In the genomic region with DNA sequence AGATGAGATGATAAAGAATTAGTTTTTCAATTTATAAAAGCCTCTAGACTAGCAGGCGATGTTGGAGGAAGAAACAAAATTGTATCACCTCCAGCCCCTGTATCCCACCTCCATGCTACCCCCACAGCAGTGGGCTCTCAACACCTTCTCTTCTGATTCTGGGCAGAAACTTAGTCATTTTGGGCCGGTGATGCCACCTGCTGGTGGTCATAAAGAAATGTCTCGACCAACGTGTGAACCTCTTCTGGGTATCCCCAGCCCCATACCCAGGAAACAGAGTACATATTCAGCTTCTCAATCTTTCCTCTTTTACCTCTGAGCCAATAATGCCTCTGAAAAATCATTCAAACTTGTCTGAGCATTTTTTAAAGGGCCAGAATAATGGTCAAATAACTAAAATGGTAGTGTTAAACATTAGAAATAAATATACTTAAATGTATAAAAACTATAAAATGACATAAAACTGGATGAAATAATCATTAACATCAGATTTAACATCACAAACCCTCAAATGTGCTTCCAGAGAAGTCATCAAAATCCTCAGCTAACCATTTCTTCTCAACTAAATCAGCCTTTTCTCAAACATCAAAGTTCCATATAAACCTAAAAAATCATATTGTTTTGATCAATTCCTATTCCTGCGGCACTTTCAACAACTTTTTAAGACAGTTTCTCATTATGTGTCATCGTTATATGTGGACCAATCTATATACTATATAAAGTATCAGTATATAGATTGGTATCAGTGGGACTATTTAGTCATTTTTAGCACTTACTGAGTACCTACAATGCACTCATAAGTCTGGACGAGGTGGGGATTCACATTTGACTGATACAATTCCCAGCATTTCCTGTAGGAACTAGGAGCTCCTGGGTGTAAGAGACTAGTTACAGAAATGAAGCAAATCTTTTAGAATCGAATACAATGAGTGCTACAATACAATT, we compare ENCODE assay signal across 8 cellular contexts.
DNase-seq lines count a peak whose midpoint lies in the region; ATAC-seq and TF ChIP-seq lines count a peak whose summit lies in the region.

No MANE protein-coding gene starts in this region.

- H3K9me3 ChIP-seq in colonic mucosa (no peaks in the 10 kb centered on the region), lung (ENCODE audit: control insufficient read depth in 2 of 2, insufficient read depth in 1 of 2, low read length in 1 of 2) (no peaks in the 10 kb centered on the region)

- in situ Hi-C loops in ACHN (cut with HindIII; ENCODE audit: low pct_ligation_motif_present, low pct_unique_long_range_greater_than_20kb, low sequenced_read_pairs) = no loop called here

- H3K27ac ChIP-seq in colonic mucosa (no peak overlapping the region), lung (ENCODE audit: low read depth in 1 of 2, low read length in 1 of 2) (no peak overlapping the region)

- H3K36me3 ChIP-seq in colonic mucosa = peaks cover 1% of the 10 kb centered on the region
- peaks cover 6 to 7% of the 10 kb centered on the region in 2 donors for H3K36me3 ChIP-seq in lung (ENCODE audit: control insufficient read depth in 2 of 2, insufficient read depth in 2 of 2, low read length in 2 of 2)

- DNase-seq in ACHN (peak; percentile 76), GM19238 (ENCODE audit: insufficient read length, low spot score) (peak; percentile 64), NCI-H2227 treated with DMSO at 0.1 percent for 48 hours (lab: John Stamatoyannopoulos, UW) (peak; percentile 48), colonic mucosa (peak; percentile 27), lung (ENCODE audit: low spot score) (no peak)
- DNase-seq in activated CD4-positive, alpha-beta T cell treated with anti-CD3 and anti-CD28 coated beads for 1 hour = peak; percentile 28
- DNase-seq in stimulated activated CD8-positive, alpha-beta memory T cell treated with anti-CD3 and anti-CD28 coated beads, Interleukin-12 subunit alpha, Interleukin-12 subunit beta, amount 100 ng/mL, for 4 hours (ENCODE audit: low read depth) = peak; percentile 41

- H3K4me3 ChIP-seq in colonic mucosa = no peak overlapping the region
- H3K4me3 ChIP-seq in lung = no peak overlapping the region

- H3K27me3 ChIP-seq in colonic mucosa = no peaks in the 10 kb centered on the region
- H3K27me3 ChIP-seq in lung (ENCODE audit: control insufficient read depth, insufficient read depth) = no peaks in the 10 kb centered on the region

- H3K4me1 ChIP-seq in colonic mucosa = no peaks in the 10 kb centered on the region
- H3K4me1 ChIP-seq in lung (ENCODE audit: control insufficient read depth in 2 of 2, insufficient read depth in 2 of 2, low read length in 2 of 2) = no peaks in the 10 kb centered on the region

- ATAC-seq in lung (ENCODE audit: insufficient read depth, low FRiP score) = no peak
- no peak for ATAC-seq in GM19455 (IDR thresholded peaks at IDR 0.05; ENCODE audit: unreplicated experiment)

- H3K9ac ChIP-seq in colonic mucosa (ENCODE audit: low read depth in 2 of 2, low read length in 2 of 2) = no peak overlapping the region

- WGBS in lung, 2 donors = 54% methylated on average over 8 of the region's 8 CpGs

- TF ChIP-seq CTCF in colonic mucosa (IDR thresholded peaks at IDR 0.05) (peak; percentile 55), lung (IDR thresholded peaks at IDR 0.05; ENCODE audit: control extremely low read depth, extremely low read depth) (peak; percentile 33)

- intact Hi-C loops in colonic mucosa (cut with DNase I) = loop anchor here (2.0 kb wide), 1 partner anchor 133 kb away; no protein-coding TSS in a partner anchor
